ENCODE assay signal across 8 cellular contexts in genomic region chr3:49689046-49689886, GRCh38. TPM values are rescaled to one million over a fixed set of nuclear protein-coding genes. Genes with fewer than 3 reads are reported as not detected.
DNase-seq lines count a peak whose midpoint lies in the region; ATAC-seq, FAIRE-seq and TF ChIP-seq lines count a peak whose summit lies in the region.

MST1 (minus strand) TSS chr3:49689474; CDS start chr3:49688691, 783 bp downstream.
RNF123 (plus strand) TSS chr3:49689557; CDS start chr3:49691166, 1,609 bp downstream.

- H3K27ac Mint-ChIP-seq in activated CD8-positive, alpha-beta T cell treated with anti-CD3 and anti-CD28 coated beads, Interleukin-2, amount 10 ng/mL, durations not matched to agents 7 days and 5 days = peak within 1 kb of the TSS; percentile 95

- H3K27me3 ChIP-seq in endothelial cell of umbilical vein (ENCODE audit: control insufficient read depth in 2 of 2, insufficient read depth in 2 of 2, low read length in 2 of 2) = peaks cover 0 to 2% of the 10 kb centered on the region in 2 experiments

- peaks cover 39% of the 10 kb centered on the region for H3K4me1 Mint-ChIP-seq in activated CD8-positive, alpha-beta T cell treated with anti-CD3 and anti-CD28 coated beads, Interleukin-2, amount 10 ng/mL, durations not matched to agents 7 days and 5 days (ENCODE audit: low read depth)

- TF ChIP-seq CTCF in endothelial cell of umbilical vein (IDR thresholded peaks at IDR 0.05; ENCODE audit: extremely low read depth in 1 of 2, insufficient read depth in 1 of 2, low read depth in 1 of 2, low read length in 2 of 2) = peak; percentile 9 to 41

- no peaks in the 10 kb centered on the region for H3K9me3 ChIP-seq in endothelial cell of umbilical vein (replicated peaks; ENCODE audit: control insufficient read depth, insufficient read depth, low read length)

- peak within 1 kb of the TSS; percentile 20 for H3K27ac ChIP-seq in endothelial cell of umbilical vein (ENCODE audit: insufficient read depth, low read depth, low read length)

- H3K9ac ChIP-seq in endothelial cell of umbilical vein (replicated peaks; ENCODE audit: extremely low read depth, insufficient read depth, low read length) = peak within 1 kb of the TSS; percentile 85

- peaks cover 2% of the 10 kb centered on the region for H3K36me3 Mint-ChIP-seq in activated CD8-positive, alpha-beta T cell treated with anti-CD3 and anti-CD28 coated beads, Interleukin-2, amount 10 ng/mL, durations not matched to agents 7 days and 5 days (ENCODE audit: low read depth)

- intact Hi-C loops in endothelial cell of umbilical vein (cut with micrococcal nuclease) = loop anchor here (1.0 kb wide), 1 partner anchor 15 kb away; the partner anchor contains the start of gene APEH

- H4K20me1 ChIP-seq in endothelial cell of umbilical vein (replicated peaks; ENCODE audit: control insufficient read depth, extremely low read depth, insufficient read depth, low read length) = no peaks in the 10 kb centered on the region

- FAIRE-seq in endothelial cell of umbilical vein (lab: Jason Lieb, UNC) = peak; percentile 89

- TSS peak; percentile 91 for BruUV-seq in endothelial cell of umbilical vein (replicated peaks; lab: Mats Ljungman, UMichigan)

- CTCF ChIA-PET in activated CD8-positive, alpha-beta T cell treated with anti-CD3 and anti-CD28 coated beads, Interleukin-2, amount 10 ng/mL, durations not matched to agents 7 days and 5 days (lab: Charles Lee) = interaction anchor here (1.2 kb wide), 1 partner anchor 150 kb away, joined by 3 read pairs; no protein-coding TSS in a partner anchor
- CTCF ChIA-PET in endothelial cell of umbilical vein (lab: Charles Lee) = interaction anchor here (1.0 kb wide), 1 partner anchor 150 kb away, joined by 4 read pairs; no protein-coding TSS in a partner anchor

- H3K79me2 ChIP-seq in endothelial cell of umbilical vein (ENCODE audit: control insufficient read depth, insufficient read depth, low read length) = peaks cover 8% of the 10 kb centered on the region

- peak within 1 kb of the TSS; percentile 65 to 99 (median 81) for H3K4me3 ChIP-seq in endothelial cell of umbilical vein (replicated peaks in 1 of 3; ENCODE audit: insufficient read depth in 1 of 3, low read depth in 1 of 3, low read length in 3 of 3)

- H3K4me3 Mint-ChIP-seq in activated CD8-positive, alpha-beta T cell treated with anti-CD3 and anti-CD28 coated beads, Interleukin-2, amount 10 ng/mL, durations not matched to agents 7 days and 5 days = peak within 1 kb of the TSS; percentile 97

- H3K9me3 Mint-ChIP-seq in activated CD8-positive, alpha-beta T cell treated with anti-CD3 and anti-CD28 coated beads, Interleukin-2, amount 10 ng/mL, durations not matched to agents 7 days and 5 days (ENCODE audit: insufficient read depth) = no peaks in the 10 kb centered on the region

- peak; percentile 64 for TF ChIP-seq POLR2A in endothelial cell of umbilical vein (IDR thresholded peaks at IDR 0.05; ENCODE audit: low read depth, low read length)

- peak within 1 kb of the TSS; percentile 92 for H2AFZ ChIP-seq in endothelial cell of umbilical vein (ENCODE audit: low read depth, low read length)

- no peaks in the 10 kb centered on the region for H3K9me1 ChIP-seq in endothelial cell of umbilical vein (replicated peaks; ENCODE audit: control insufficient read depth, extremely low read depth, insufficient read depth, low read length)

- no peaks in the 10 kb centered on the region for H3K36me3 ChIP-seq in endothelial cell of umbilical vein (ENCODE audit: control insufficient read depth in 2 of 2, extremely low read depth in 1 of 2, insufficient read depth in 2 of 2, low read length in 2 of 2)

- H3K4me1 ChIP-seq in endothelial cell of umbilical vein (ENCODE audit: control insufficient read depth, extremely low read depth, insufficient read depth, low read length) = peaks cover 9% of the 10 kb centered on the region

- ATAC-seq in GM19395 (IDR thresholded peaks at IDR 0.05; ENCODE audit: unreplicated experiment) = peak; percentile 54
- ATAC-seq in activated CD8-positive, alpha-beta T cell treated with anti-CD3 and anti-CD28 coated beads, Interleukin-2, amount 10 ng/mL, durations not matched to agents 7 days and 5 days = peak; percentile 83

- dilution Hi-C loops in endothelial cell of umbilical vein (cut with MboI; ENCODE audit: extremely low pct_ligation_motif_present, low sequenced_read_pairs) = no loop called here

- peak within 1 kb of the TSS; percentile 94 for H3K4me2 ChIP-seq in endothelial cell of umbilical vein (ENCODE audit: insufficient read depth, low read length)

- DNase-seq in AG08395 (ENCODE audit: low spot score) (peak; percentile 93), HT-29 (ENCODE audit: low spot score) (peak; percentile 78), endothelial cell of umbilical vein (ENCODE audit: low read depth, low spot score) (peak; percentile 92), mucosa of gallbladder (ENCODE audit: low spot score) (peak; percentile 92), HUDEP-2 (lab: John Stamatoyannopoulos, UW; ENCODE audit: unreplicated experiment in 76 of 76) (no peak)
- peak; percentile 93 for DNase-seq in activated CD8-positive, alpha-beta T cell treated with anti-CD3 and anti-CD28 coated beads, Interleukin-2, amount 10 ng/mL, durations not matched to agents 7 days and 5 days
- peak; percentile 73 to 80 for DNase-seq in stimulated activated CD8-positive, alpha-beta memory T cell treated with anti-CD3 and anti-CD28 coated beads, Interleukin-4, amount 100 ng/mL, for 4 hours (ENCODE audit: low read depth in 2 of 2, low spot score in 1 of 2)

- POLR2A ChIA-PET in activated CD8-positive, alpha-beta T cell treated with anti-CD3 and anti-CD28 coated beads, Interleukin-2, amount 10 ng/mL, durations not matched to agents 7 days and 5 days (lab: Charles Lee) = interaction anchor here (0.6 to 1.4 kb wide), 2 partner anchors 16 to 114 kb away, joined by 3 read pairs; partner anchors contain the start of gene INKA1
- POLR2A ChIA-PET in endothelial cell of umbilical vein (lab: Charles Lee) = no interaction called here

- H3K27me3 Mint-ChIP-seq in activated CD8-positive, alpha-beta T cell treated with anti-CD3 and anti-CD28 coated beads, Interleukin-2, amount 10 ng/mL, durations not matched to agents 7 days and 5 days (ENCODE audit: low read depth) = no peaks in the 10 kb centered on the region

TF ChIP-seq in endothelial cell of umbilical vein, 7 proteins besides CTCF, POLR2A, EP300 and RAD21:
- TF ChIP-seq POLR2AphosphoS5 (IDR thresholded peaks at IDR 0.05; ENCODE audit: insufficient read depth, low read depth, low read length) (peak; percentile 87), MAX (IDR thresholded peaks at IDR 0.05; ENCODE audit: insufficient read depth, insufficient read length) (no peak), MYC (IDR thresholded peaks at IDR 0.05; ENCODE audit: low read depth, low read length) (no peak), EZH2 (IDR thresholded peaks at IDR 0.05; ENCODE audit: borderline replicate concordance, low read depth, low read length, severe bottlenecking) (no peak), GATA2 (IDR thresholded peaks at IDR 0.05; ENCODE audit: insufficient read depth, insufficient read length, low read depth, low read length) (no peak), FOS (IDR thresholded peaks at IDR 0.05; ENCODE audit: borderline replicate concordance, insufficient read depth, low read length) (no peak)

RNA-seq across cellular contexts. Expression of gene MST1, which starts in this region (rescaled TPM):
- 2.2 and 3.3 TPM in 2 replicates for total RNA-seq in HT-29 (2014; rRNA removed; shearing (Covaris generic))
- total RNA-seq in activated CD8-positive, alpha-beta T cell treated with anti-CD3 and anti-CD28 coated beads, Interleukin-2, amount 10 ng/mL, durations not matched to agents 7 days and 5 days = 1 to 10 TPM; 3.8 to 4.7 TPM
- total RNA-seq in endothelial cell of umbilical vein (6.1 and 8.7 TPM in 2 replicates), mucosa of gallbladder (45.5 TPM)
- polyA plus RNA-seq in endothelial cell of umbilical vein = 15.3 and 17.5 TPM in 2 replicates
- 2.3 and 3.7 TPM in 2 replicates for polyA plus RNA-seq in endothelial cell of umbilical vein (2011; cell fraction: cytosol; rRNA removed)
- 88.4 and 130 TPM in 2 replicates for polyA plus RNA-seq in endothelial cell of umbilical vein (2011; cell fraction: nucleus; rRNA removed)
- 5.2 and 7.7 TPM in 2 replicates for polyA plus RNA-seq in endothelial cell of umbilical vein (2012)
- polyA minus RNA-seq in endothelial cell of umbilical vein = 3.9 and 8.2 TPM in 2 replicates
- polyA minus RNA-seq in endothelial cell of umbilical vein (2011; cell fraction: cytosol; rRNA and poly(A)+ RNA removed) = 3.5 TPM
- polyA minus RNA-seq in endothelial cell of umbilical vein (2011; cell fraction: nucleus; rRNA and poly(A)+ RNA removed) = 7.8 and 15.7 TPM in 2 replicates

RNA-seq across cellular contexts. Expression of gene RNF123, which starts in this region (rescaled TPM):
- 22.4 and 24.3 TPM in 2 replicates for total RNA-seq in HT-29 (2014; rRNA removed; shearing (Covaris generic))
- 10 to 100 TPM; 36.3 to 45.8 TPM for total RNA-seq in activated CD8-positive, alpha-beta T cell treated with anti-CD3 and anti-CD28 coated beads, Interleukin-2, amount 10 ng/mL, durations not matched to agents 7 days and 5 days
- 43.4 and 51.0 TPM in 2 replicates for total RNA-seq in endothelial cell of umbilical vein
- polyA plus RNA-seq in endothelial cell of umbilical vein = 59.3 and 67.2 TPM in 2 replicates
- polyA plus RNA-seq in endothelial cell of umbilical vein (2011; cell fraction: cytosol; rRNA removed) = 33.3 and 36.7 TPM in 2 replicates
- 121 and 157 TPM in 2 replicates for polyA plus RNA-seq in endothelial cell of umbilical vein (2011; cell fraction: nucleus; rRNA removed)
- polyA plus RNA-seq in endothelial cell of umbilical vein (2012) = 21.4 and 22.2 TPM in 2 replicates
- polyA minus RNA-seq in endothelial cell of umbilical vein = 58.4 and 66.9 TPM in 2 replicates
- 39.3 TPM for polyA minus RNA-seq in endothelial cell of umbilical vein (2011; cell fraction: cytosol; rRNA and poly(A)+ RNA removed)
- 44.3 and 55.8 TPM in 2 replicates for polyA minus RNA-seq in endothelial cell of umbilical vein (2011; cell fraction: nucleus; rRNA and poly(A)+ RNA removed)
- 55.6 TPM for total RNA-seq in mucosa of gallbladder

Comparison
In these comparisons a context has a peak if more than half of its experiments do, and no peak if none do; other contexts are left out.
1. DNase-seq: peak in AG08395 (single experiment), HT-29 (single experiment), activated CD8-positive, alpha-beta T cell treated with anti-CD3 and anti-CD28 coated beads, Interleukin-2, amount 10 ng/mL, durations not matched to agents 7 days and 5 days (single experiment), endothelial cell of umbilical vein (single experiment), mucosa of gallbladder (single experiment) and stimulated activated CD8-positive, alpha-beta memory T cell treated with anti-CD3 and anti-CD28 coated beads, Interleukin-4, amount 100 ng/mL, for 4 hours (2 of 2); none in HUDEP-2 (0 of 76).